11 cellular contexts compared by ENCODE assay signal in genomic region chr14:68384335-68384734, GRCh38.
A peak's percentile ranks its signal among the peaks of the same experiment; 100 is the strongest.
DNase-seq lines count a peak whose midpoint lies in the region; ATAC-seq, FAIRE-seq and TF ChIP-seq lines count a peak whose summit lies in the region.
"Had no signal": no experiment of that assay in that cellular context is flagged by ENCODE, and none has a peak within 500 bp of the region (broad histone marks: within the 10 kb centered on the region; RNA-seq: fewer than 3 reads in every experiment).

No MANE protein-coding gene starts in this region.

- DNase-seq in KBM-7 (peak; percentile 49), K562 (ENCODE audit: extremely low read depth in 1 of 4, low spot score in 3 of 4) (no peak), left lobe of liver (ENCODE audit: low spot score) (no peak), substantia nigra (lab: John Stamatoyannopoulos, UW) (peak in 23 of 49 donors; percentile 6 to 64 (median 28)), NCI-H146 treated with DMSO at 0.1 percent for 48 hours (lab: John Stamatoyannopoulos, UW; ENCODE audit: unreplicated experiment) (no peak), NCI-H187 treated with DMSO at 0.1 percent for 48 hours (lab: John Stamatoyannopoulos, UW) (no peak)
- DNase-seq: activated T-cell treated with anti-CD3 and anti-CD28 coated beads, Interleukin-2, amount 50 U/mL, for 48 hours; effector memory CD8-positive, alpha-beta T cell; NCI-H187 had no signal

- no peaks in the 10 kb centered on the region for H3K4me1 ChIP-seq in K562 (replicated peaks in 1 of 2; ENCODE audit: control insufficient read depth in 2 of 2, insufficient read depth in 2 of 2, low read length in 2 of 2)

- ATAC-seq in K562 = no peak
- ATAC-seq in left lobe of liver = peak; percentile 65
- no peak for ATAC-seq in GM21529 (IDR thresholded peaks at IDR 0.05; ENCODE audit: unreplicated experiment)
- ATAC-seq in HG03439 (IDR thresholded peaks at IDR 0.05; ENCODE audit: unreplicated experiment) = no peak
- ATAC-seq: effector memory CD8-positive, alpha-beta T cell had no signal

- in situ Hi-C loops in KBM-7 (cut with MboI; ENCODE audit: low pct_unique_long_range_greater_than_20kb, low sequenced_read_pairs) (no loop called here), K562 (cut with MboI) (no loop called here)

- H2AFZ ChIP-seq in K562 (ENCODE audit: low read depth, low read length) = no peak overlapping the region

- CTCF ChIA-PET in K562 (lab: Yijun Ruan, JAX; ENCODE audit: low intra/inter-chr PET ratio) = no interaction called here

- TF ChIP-seq RAD21 in K562 (CRISPR knock-in tag; conservative IDR thresholded peaks at IDR 0.05 in 1 of 2, IDR thresholded peaks at IDR 0.05 in 1 of 2) = no peak

- intact Hi-C loops in K562 (cut with micrococcal nuclease) = no loop called here

- POLR2A ChIA-PET in K562 (lab: Yijun Ruan, JAX) = no interaction called here

- no TSS peak for BruUV-seq in K562 (replicated peaks; lab: Mats Ljungman, UMichigan)

- no peak overlapping the region for H3K4me3 ChIP-seq in K562

- H3K4me2 ChIP-seq in K562 (ENCODE audit: insufficient read depth, low read length) = no peak overlapping the region

- no peak for TF ChIP-seq POLR2A in K562 (conservative IDR thresholded peaks at IDR 0.05)

- no peak for FAIRE-seq in K562 (lab: Jason Lieb, UNC)

- H3K27ac ChIP-seq in K562 (ENCODE audit: extremely low read depth, low read depth, low read length) (no peak overlapping the region), substantia nigra (ENCODE audit: low read depth, low read length, poor library complexity, severe bottlenecking) (peak overlapping the region; percentile 28)

- no peaks in the 10 kb centered on the region for H3K79me2 ChIP-seq in K562 (ENCODE audit: control insufficient read depth, insufficient read depth, low read length)

- no peaks in the 10 kb centered on the region for H3K36me3 ChIP-seq in K562 (ENCODE audit: control insufficient read depth, insufficient read depth, low read length)

- no peak overlapping the region for H3K9ac ChIP-seq in K562 (ENCODE audit: insufficient read depth in 1 of 2, low read depth in 2 of 2, low read length in 2 of 2)

- no peaks in the 10 kb centered on the region for H3K9me3 ChIP-seq in K562 (replicated peaks; ENCODE audit: control insufficient read depth, insufficient read depth, low read depth, low read length)

- TF ChIP-seq CTCF in K562 (IDR thresholded peaks at IDR 0.05 in 2 of 3, conservative IDR thresholded peaks at IDR 0.05 in 1 of 3; ENCODE audit: insufficient read depth in 2 of 3, low read depth in 1 of 3, low read length in 3 of 3) = no peak

- no peak for TF ChIP-seq EP300 in K562 (IDR thresholded peaks at IDR 0.05; ENCODE audit: low read length)

- no peaks in the 10 kb centered on the region for H3K9me1 ChIP-seq in K562 (ENCODE audit: control insufficient read depth, insufficient read depth, low read length)

- H3K27me3 ChIP-seq in K562 (ENCODE audit: control insufficient read depth in 2 of 2, insufficient read depth in 2 of 2, low read length in 2 of 2) = no peaks in the 10 kb centered on the region

- 48% methylated on average over 6 of the region's 6 CpGs for WGBS in K562 (ENCODE audit: insufficient coverage, low coverage, missing lambda C conversion rate)

- H4K20me1 ChIP-seq in K562 (replicated peaks; ENCODE audit: control insufficient read depth, insufficient read depth, low read length) = no peaks in the 10 kb centered on the region

TF ChIP-seq in K562, 482 proteins besides CTCF, POLR2A, EP300 and RAD21:
- TF ChIP-seq TCFL5 (CRISPR knock-in tag; conservative IDR thresholded peaks at IDR 0.05) (no peak), HOXB6 (CRISPR knock-in tag; IDR thresholded peaks at IDR 0.05; ENCODE audit: borderline replicate concordance) (no peak), ZEB2 (IDR thresholded peaks at IDR 0.05) (no peak), PHTF2 (CRISPR knock-in tag; IDR thresholded peaks at IDR 0.05) (no peak), CEBPG (CRISPR knock-in tag; IDR thresholded peaks at IDR 0.05) (no peak), CEBPG (tag; conservative IDR thresholded peaks at IDR 0.05 in 1 of 2, IDR thresholded peaks at IDR 0.05 in 1 of 2) (peak in 1 of 2 experiments; percentile 56; a peak in 2 of 4 replicates), CEBPB (tag; IDR thresholded peaks at IDR 0.05) (peak; percentile 68), MECOM (CRISPR knock-in tag; IDR thresholded peaks at IDR 0.05) (no peak), RFX5 (IDR thresholded peaks at IDR 0.05; ENCODE audit: low read depth, low read length) (no peak)
- TF ChIP-seq, protein P1, sequence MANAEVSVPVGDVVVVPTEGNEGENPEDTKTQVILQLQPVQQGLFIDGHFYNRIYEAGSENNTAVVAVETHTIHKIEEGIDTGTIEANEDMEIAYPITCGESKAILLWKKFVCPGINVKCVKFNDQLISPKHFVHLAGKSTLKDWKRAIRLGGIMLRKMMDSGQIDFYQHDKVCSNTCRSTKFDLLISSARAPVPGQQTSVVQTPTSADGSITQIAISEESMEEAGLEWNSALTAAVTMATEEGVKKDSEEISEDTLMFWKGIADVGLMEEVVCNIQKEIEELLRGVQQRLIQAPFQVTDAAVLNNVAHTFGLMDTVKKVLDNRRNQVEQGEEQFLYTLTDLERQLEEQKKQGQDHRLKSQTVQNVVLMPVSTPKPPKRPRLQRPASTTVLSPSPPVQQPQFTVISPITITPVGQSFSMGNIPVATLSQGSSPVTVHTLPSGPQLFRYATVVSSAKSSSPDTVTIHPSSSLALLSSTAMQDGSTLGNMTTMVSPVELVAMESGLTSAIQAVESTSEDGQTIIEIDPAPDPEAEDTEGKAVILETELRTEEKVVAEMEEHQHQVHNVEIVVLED (CRISPR knock-in tag; IDR thresholded peaks at IDR 0.05) = no peak
TF ChIP-seq in K562: peak in this region for 2.
